8 cellular contexts compared by ENCODE assay signal in genomic region chr20:36467076-36467999, GRCh38.
DNase-seq lines count a peak whose midpoint lies in the region; ATAC-seq and TF ChIP-seq lines count a peak whose summit lies in the region.

No MANE protein-coding gene starts in this region.

- peaks cover 96% of the 10 kb centered on the region for H3K4me1 ChIP-seq in OCI-LY7 (ENCODE audit: insufficient read depth, low read length, poor library complexity, severe bottlenecking)
- H3K4me1 ChIP-seq in spleen, result peaks cover 79 to 100% (median 99%) of the 10 kb centered on the region in 6 donors

- H3K36me3 ChIP-seq in OCI-LY7 (ENCODE audit: insufficient read depth, low read length) (no peaks in the 10 kb centered on the region), spleen (peaks cover 0 to 8% (median 0%) of the 10 kb centered on the region in 6 donors)

- ATAC-seq in left ventricle myocardium superior (peak; percentile 18), HG02678 (IDR thresholded peaks at IDR 0.05; ENCODE audit: unreplicated experiment) (no peak)

- peak; percentile 35 for DNase-seq in stimulated activated CD4-positive, alpha-beta T cell treated with anti-CD3 and anti-CD28 coated beads, Interleukin-12 subunit alpha, Interleukin-12 subunit beta, amount 100 ng/mL, for 4 hours
- no peak for DNase-seq in stimulated activated CD4-positive, alpha-beta T cell treated with anti-CD3 and anti-CD28 coated beads, Interleukin-2, amount 100 ng/mL, for 48 hours
- DNase-seq in OCI-LY7 (ENCODE audit: low spot score) (peak; percentile 82), left ventricle myocardium superior (peak; percentile 75), spleen (peak; percentile 89), NCI-H1048 (lab: John Stamatoyannopoulos, UW) (no peak)
- peak; percentile 28 for DNase-seq in activated naive CD8-positive, alpha-beta T cell treated with anti-CD3 and anti-CD28 coated beads for 36 hours

- H3K9me3 Mint-ChIP-seq in activated naive CD8-positive, alpha-beta T cell treated with anti-CD3 and anti-CD28 coated beads for 36 hours, result no peaks in the 10 kb centered on the region

- POLR2A ChIA-PET in OCI-LY7 (lab: Charles Lee), result interaction anchor here (0.5 kb wide), 1 partner anchor 137 kb away, joined by 3 read pairs; no protein-coding TSS in a partner anchor

- CTCF ChIA-PET in OCI-LY7 (lab: Charles Lee; ENCODE audit: unreplicated experiment), result no interaction called here

- H3K4me1 Mint-ChIP-seq in activated naive CD8-positive, alpha-beta T cell treated with anti-CD3 and anti-CD28 coated beads for 36 hours, result peaks cover 74% of the 10 kb centered on the region

- H3K79me2 ChIP-seq in OCI-LY7 (ENCODE audit: insufficient read depth, low read depth, low read length), result peaks cover 75% of the 10 kb centered on the region

- BruUV-seq in OCI-LY7 (replicated peaks; lab: Mats Ljungman, UMichigan), result no TSS peak

- TF ChIP-seq CTCF in OCI-LY7 (conservative IDR thresholded peaks at IDR 0.05; ENCODE audit: low read length), result no peak; the same call in 1 of the 2 replicates
- no peak for TF ChIP-seq CTCF in spleen (IDR thresholded peaks at IDR 0.05 in 8 of 11, conservative IDR thresholded peaks at IDR 0.05 in 3 of 11)

- TF ChIP-seq POLR2A in spleen (IDR thresholded peaks at IDR 0.05), result no peak

- H3K27me3 Mint-ChIP-seq in activated naive CD8-positive, alpha-beta T cell treated with anti-CD3 and anti-CD28 coated beads for 36 hours, result no peaks in the 10 kb centered on the region

- no peaks in the 10 kb centered on the region for H4K20me1 ChIP-seq in OCI-LY7 (ENCODE audit: insufficient read depth, low read length)

- 28 to 35% (median 32%) methylated on average over 8 of the region's 8 CpGs for WGBS in spleen, 5 donors

- no peaks in the 10 kb centered on the region for H3K9me2 ChIP-seq in OCI-LY7 (ENCODE audit: insufficient read depth, low read length)

- H3K9me3 ChIP-seq in OCI-LY7 (ENCODE audit: low read length), result no peaks in the 10 kb centered on the region
- H3K9me3 ChIP-seq in spleen, result no peaks in the 10 kb centered on the region

- H3K27ac ChIP-seq in OCI-LY7 (ENCODE audit: low read depth, low read length, poor library complexity, severe bottlenecking) (peak overlapping the region; percentile 62), spleen (peak overlapping the region in 7 of 8 donors; percentile 29 to 97 (median 38))

- H3K4me3 ChIP-seq in OCI-LY7 (ENCODE audit: low read depth, low read length, poor library complexity, severe bottlenecking) (peak overlapping the region; percentile 35), spleen (peak overlapping the region in 1 of 8 donors; percentile 5)

- peak overlapping the region; percentile 22 for H3K4me3 Mint-ChIP-seq in activated naive CD8-positive, alpha-beta T cell treated with anti-CD3 and anti-CD28 coated beads for 36 hours

- no peaks in the 10 kb centered on the region for H3K27me3 ChIP-seq in spleen (replicated peaks in 1 of 7)

- peak overlapping the region; percentile 69 for H3K4me2 ChIP-seq in OCI-LY7 (ENCODE audit: low read length)

- H2AFZ ChIP-seq in OCI-LY7 (ENCODE audit: low read length), result no peak overlapping the region

- intact Hi-C loops in OCI-LY7 (cut with micrococcal nuclease; ENCODE audit: unreplicated experiment), result no loop called here
- intact Hi-C loops in left ventricle myocardium superior (cut with micrococcal nuclease), result loop anchor here (5.0 kb wide), 1 partner anchor 75 kb away; the partner anchor contains the start of gene MYL9
- intact Hi-C loops in spleen (cut with DNase I; ENCODE audit: low total_unique reads), result no loop called here

- peak overlapping the region; percentile 64 for H3K27ac Mint-ChIP-seq in activated naive CD8-positive, alpha-beta T cell treated with anti-CD3 and anti-CD28 coated beads for 36 hours

- H3K36me3 Mint-ChIP-seq in activated naive CD8-positive, alpha-beta T cell treated with anti-CD3 and anti-CD28 coated beads for 36 hours, result no peaks in the 10 kb centered on the region

Comparison
In these comparisons a context has a peak if more than half of its experiments do, and no peak if none do; other contexts are left out.
1. DNase-seq: peak in stimulated activated CD4-positive, alpha-beta T cell treated with anti-CD3 and anti-CD28 coated beads, Interleukin-12 subunit alpha, Interleukin-12 subunit beta, amount 100 ng/mL, for 4 hours (single experiment), OCI-LY7 (single experiment), activated naive CD8-positive, alpha-beta T cell treated with anti-CD3 and anti-CD28 coated beads for 36 hours (single experiment), left ventricle myocardium superior (single experiment) and spleen (single experiment); none in stimulated activated CD4-positive, alpha-beta T cell treated with anti-CD3 and anti-CD28 coated beads, Interleukin-2, amount 100 ng/mL, for 48 hours (0 of 2) and NCI-H1048 (single experiment).